20 cellular contexts compared by ENCODE assay signal in the genomic region with DNA sequence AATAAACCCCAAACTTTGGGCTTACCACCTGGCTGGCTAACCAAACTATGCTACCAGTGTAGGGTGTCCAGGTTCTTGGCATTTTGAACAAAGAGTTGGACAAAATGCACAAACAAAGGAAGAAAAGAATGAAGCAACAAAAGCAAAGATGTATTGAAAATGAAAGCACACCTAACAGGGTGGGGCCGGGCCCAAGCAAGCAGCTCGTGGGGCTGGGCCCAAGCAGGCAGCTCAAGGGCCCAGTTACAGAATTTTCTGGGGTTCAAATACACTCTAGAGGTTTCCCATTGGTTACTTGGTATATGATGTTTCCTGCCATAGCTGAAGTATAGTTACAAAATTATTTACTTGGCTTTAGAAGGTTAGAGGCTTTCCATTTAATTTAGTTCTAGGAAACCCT. TPM values are rescaled to one million over a fixed set of nuclear protein-coding genes. Genes with fewer than 3 reads are reported as not detected.
DNase-seq lines count a peak whose midpoint lies in the region; ATAC-seq and TF ChIP-seq lines count a peak whose summit lies in the region.
"Had no signal": no experiment of that assay in that cellular context is flagged by ENCODE, and none has a peak within 500 bp of the region (broad histone marks: within the 10 kb centered on the region; RNA-seq: fewer than 3 reads in every experiment).

No MANE protein-coding gene starts in this region.

- ATAC-seq in activated CD8-positive, alpha-beta memory T cell treated with anti-CD3 and anti-CD28 coated beads, Interleukin-2, amount 10 ng/mL, durations not matched to agents 7 days and 5 days, result peak; percentile 55
- ATAC-seq in central memory CD8-positive, alpha-beta T cell (replicated peaks; ENCODE audit: extremely low read depth, poor library complexity, severe bottlenecking), result no peak
- ATAC-seq in HG02642 (IDR thresholded peaks at IDR 0.05; ENCODE audit: poor library complexity, unreplicated experiment) (no peak), GM19023 (IDR thresholded peaks at IDR 0.05; ENCODE audit: unreplicated experiment) (no peak)

- H3K79me2 ChIP-seq in neural progenitor cell (ENCODE audit: low read depth), result no peaks in the 10 kb centered on the region

- no peaks in the 10 kb centered on the region for H3K9me3 Mint-ChIP-seq in activated CD8-positive, alpha-beta memory T cell treated with anti-CD3 and anti-CD28 coated beads, Interleukin-2, amount 10 ng/mL, durations not matched to agents 7 days and 5 days (ENCODE audit: low read depth)
- H3K9me3 Mint-ChIP-seq in central memory CD8-positive, alpha-beta T cell, result no peaks in the 10 kb centered on the region
- no peaks in the 10 kb centered on the region for H3K9me3 Mint-ChIP-seq in neural progenitor cell
- H3K9me3 Mint-ChIP-seq: CD4-positive, alpha-beta T cell; CD8-positive, alpha-beta memory T cell had no signal

- no peak overlapping the region for H3K4me3 ChIP-seq in neural progenitor cell
- H3K4me3 ChIP-seq: BLaER1 had no signal

- CTCF ChIA-PET in activated CD8-positive, alpha-beta memory T cell treated with anti-CD3 and anti-CD28 coated beads, Interleukin-2, amount 10 ng/mL, durations not matched to agents 7 days and 5 days (lab: Charles Lee), result interaction anchor here (0.8 to 1.1 kb wide), 3 partner anchors 8 to 21 kb away, joined by 3 to 5 read pairs (median 3); no protein-coding TSS in a partner anchor

- no peaks in the 10 kb centered on the region for H3K36me3 Mint-ChIP-seq in activated CD8-positive, alpha-beta memory T cell treated with anti-CD3 and anti-CD28 coated beads, Interleukin-2, amount 10 ng/mL, durations not matched to agents 7 days and 5 days
- peaks cover 3% of the 10 kb centered on the region for H3K36me3 Mint-ChIP-seq in central memory CD8-positive, alpha-beta T cell (ENCODE audit: insufficient read depth)
- H3K36me3 Mint-ChIP-seq in neural progenitor cell, result no peaks in the 10 kb centered on the region

- no peak overlapping the region for H2AFZ ChIP-seq in neural progenitor cell (replicated peaks)

- H3K4me3 Mint-ChIP-seq in activated CD8-positive, alpha-beta memory T cell treated with anti-CD3 and anti-CD28 coated beads, Interleukin-2, amount 10 ng/mL, durations not matched to agents 7 days and 5 days, result no peak overlapping the region
- H3K4me3 Mint-ChIP-seq in central memory CD8-positive, alpha-beta T cell, result no peak overlapping the region
- no peak overlapping the region for H3K4me3 Mint-ChIP-seq in neural progenitor cell
- H3K4me3 Mint-ChIP-seq: B cell; CD4-positive, alpha-beta T cell; CD8-positive, alpha-beta memory T cell had no signal

- no peak overlapping the region for H3K4me2 ChIP-seq in neural progenitor cell
- H3K4me2 ChIP-seq: BLaER1 had no signal

- no peak for DNase-seq in activated CD8-positive, alpha-beta memory T cell treated with anti-CD3 and anti-CD28 coated beads, Interleukin-2, amount 10 ng/mL, durations not matched to agents 7 days and 5 days
- no peak for DNase-seq in activated CD8-positive, alpha-beta memory T cell treated with anti-CD3 and anti-CD28 coated beads, Interleukin-2, amount 50 U/mL, for 48 hours
- no peak for DNase-seq in central memory CD8-positive, alpha-beta T cell (ENCODE audit: low spot score in 2 of 2)
- no peak for DNase-seq in neural progenitor cell (ENCODE audit: low spot score)
- no peak for DNase-seq in DMS153 (lab: John Stamatoyannopoulos, UW)
- DNase-seq: CD4-positive, alpha-beta T cell; CD8-positive, alpha-beta memory T cell; DMS 273 treated with DMSO at 0.1 percent for 48 hours; DMS53; DMS79 treated with DMSO at 0.1 percent for 48 hours; GF-D8; GOT3; H7; HCEC 1CT had no signal

- H3K9ac ChIP-seq in neural progenitor cell, result no peak overlapping the region
- H3K9ac ChIP-seq: BLaER1 had no signal

- H3K36me3 ChIP-seq in neural progenitor cell, result no peaks in the 10 kb centered on the region

- no peak for TF ChIP-seq CTCF in neural progenitor cell (IDR thresholded peaks at IDR 0.05)

- H3F3A ChIP-seq in neural progenitor cell (ENCODE audit: low read depth), result peaks cover 2% of the 10 kb centered on the region

- H3K27ac Mint-ChIP-seq in activated CD8-positive, alpha-beta memory T cell treated with anti-CD3 and anti-CD28 coated beads, Interleukin-2, amount 10 ng/mL, durations not matched to agents 7 days and 5 days, result peak overlapping the region; percentile 76
- peak overlapping the region; percentile 80 for H3K27ac Mint-ChIP-seq in central memory CD8-positive, alpha-beta T cell (ENCODE audit: low read depth)
- H3K27ac Mint-ChIP-seq in neural progenitor cell, result no peak overlapping the region
- H3K27ac Mint-ChIP-seq: B cell; CD4-positive, alpha-beta T cell had no signal

- peaks cover 31% of the 10 kb centered on the region for H3K4me1 ChIP-seq in neural progenitor cell

- no peaks in the 10 kb centered on the region for H3K27me3 Mint-ChIP-seq in activated CD8-positive, alpha-beta memory T cell treated with anti-CD3 and anti-CD28 coated beads, Interleukin-2, amount 10 ng/mL, durations not matched to agents 7 days and 5 days
- no peaks in the 10 kb centered on the region for H3K27me3 Mint-ChIP-seq in central memory CD8-positive, alpha-beta T cell
- H3K27me3 Mint-ChIP-seq in neural progenitor cell (ENCODE audit: insufficient read depth, low read depth), result no peaks in the 10 kb centered on the region
- H3K27me3 Mint-ChIP-seq: B cell; CD4-positive, alpha-beta T cell; CD8-positive, alpha-beta memory T cell had no signal

- H4K20me1 ChIP-seq in neural progenitor cell (ENCODE audit: low read depth), result no peaks in the 10 kb centered on the region
- H4K20me1 ChIP-seq: BLaER1 had no signal

- H3K9me3 ChIP-seq in neural progenitor cell (ENCODE audit: low read depth), result no peaks in the 10 kb centered on the region
- H3K9me3 ChIP-seq: BLaER1 had no signal

- H3K27ac ChIP-seq in neural progenitor cell, result peak overlapping the region; percentile 17
- H3K27ac ChIP-seq: 22Rv1, BLaER1, C4-2B had no signal

- no peaks in the 10 kb centered on the region for H3K27me3 ChIP-seq in neural progenitor cell
- H3K27me3 ChIP-seq: BLaER1 had no signal

- peaks cover 8% of the 10 kb centered on the region for H3K4me1 Mint-ChIP-seq in activated CD8-positive, alpha-beta memory T cell treated with anti-CD3 and anti-CD28 coated beads, Interleukin-2, amount 10 ng/mL, durations not matched to agents 7 days and 5 days
- H3K4me1 Mint-ChIP-seq in central memory CD8-positive, alpha-beta T cell, result peaks cover 10% of the 10 kb centered on the region
- H3K4me1 Mint-ChIP-seq in neural progenitor cell, result peaks cover 20% of the 10 kb centered on the region

RNA-seq across cellular contexts. Expression of a gene that starts 15.7 kb away (rescaled TPM):
- total RNA-seq in activated CD8-positive, alpha-beta memory T cell treated with anti-CD3 and anti-CD28 coated beads, Interleukin-2, amount 10 ng/mL, durations not matched to agents 7 days and 5 days, result 10 to 100 TPM; 17.4 to 20.6 TPM
- total RNA-seq in neural progenitor cell (ENCODE audit: low replicate concordance), result 8.9 and 15.0 TPM in 2 replicates

RNA-seq across cellular contexts. Expression of a gene that starts 15.9 kb away (rescaled TPM):
- 10 to 100 TPM; 12.0 to 18.0 TPM for total RNA-seq in activated CD8-positive, alpha-beta memory T cell treated with anti-CD3 and anti-CD28 coated beads, Interleukin-2, amount 10 ng/mL, durations not matched to agents 7 days and 5 days
- total RNA-seq in neural progenitor cell (ENCODE audit: low replicate concordance), result 5.5 and 10.7 TPM in 2 replicates

RNA-seq across cellular contexts. Expression of a gene that starts 44.3 kb away (rescaled TPM):
- 1 to 10 TPM; 2.8 to 4.5 TPM for total RNA-seq in activated CD8-positive, alpha-beta memory T cell treated with anti-CD3 and anti-CD28 coated beads, Interleukin-2, amount 10 ng/mL, durations not matched to agents 7 days and 5 days
- total RNA-seq in neural progenitor cell (ENCODE audit: low replicate concordance), result 12.5 and 18.1 TPM in 2 replicates
